In the genomic region with DNA sequence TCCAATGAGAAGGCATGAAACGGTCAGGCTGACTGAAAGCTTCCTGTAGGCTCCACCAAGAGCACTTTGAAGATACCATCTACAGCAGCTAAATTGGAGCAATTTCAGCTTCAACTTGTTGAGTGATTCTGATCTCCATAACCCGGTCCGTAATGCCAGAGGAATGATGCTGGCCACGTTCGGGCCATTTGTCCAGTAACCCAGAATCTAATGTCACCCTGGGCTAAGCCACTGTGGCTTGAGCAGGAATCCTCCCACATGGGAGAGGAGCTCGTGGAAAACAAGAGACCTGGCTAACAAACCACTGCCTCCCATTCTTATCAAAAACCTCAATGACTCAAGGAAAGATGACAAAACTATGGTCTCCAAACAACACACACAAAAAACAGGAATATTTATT, we compare ENCODE assay signal across 26 cellular contexts. TPM values are rescaled to one million over a fixed set of nuclear protein-coding genes. Genes with fewer than 3 reads are reported as not detected.
"Had no signal": no experiment of that assay in that cellular context is flagged by ENCODE, and none has a peak within 500 bp of the region (broad histone marks: within the 10 kb centered on the region; RNA-seq: fewer than 3 reads in every experiment).

No MANE protein-coding gene starts in this region.

- H3K4me1 ChIP-seq: colonic mucosa, esophagus squamous epithelium, gastroesophageal sphincter, heart right ventricle, left lung, lower lobe of right lung had no signal

- H3K27me3 Mint-ChIP-seq: dendritic cell treated with granulocyte-macrophage colony-stimulating factor and Interleukin-4, amounts not matched to agents 40 ng/mL and 50 ng/mL, for 4 days; effector memory CD8-positive, alpha-beta T cell had no signal

- H3K27me3 ChIP-seq: esophagus squamous epithelium, gastroesophageal sphincter, left lung had no signal

- H3K4me1 Mint-ChIP-seq: endodermal cell, mesothelial cell of epicardium had no signal

- H3K27ac Mint-ChIP-seq: dendritic cell treated with granulocyte-macrophage colony-stimulating factor and Interleukin-4, amounts not matched to agents 40 ng/mL and 50 ng/mL, for 4 days; effector memory CD8-positive, alpha-beta T cell; endodermal cell; mesothelial cell of epicardium had no signal

- H3K4me3 Mint-ChIP-seq: dendritic cell treated with granulocyte-macrophage colony-stimulating factor and Interleukin-4, amounts not matched to agents 40 ng/mL and 50 ng/mL, for 4 days; effector memory CD8-positive, alpha-beta T cell; endodermal cell; mesothelial cell of epicardium had no signal

- H3K9me3 ChIP-seq: colonic mucosa, esophagus squamous epithelium, gastroesophageal sphincter, heart right ventricle, left lung, lower lobe of right lung, mucosa of descending colon had no signal

- H3K4me3 ChIP-seq: colonic mucosa, esophagus squamous epithelium, gastroesophageal sphincter, heart right ventricle, left lung, lower lobe of right lung, mucosa of descending colon had no signal

- H3K36me3 ChIP-seq: colonic mucosa, esophagus squamous epithelium, gastroesophageal sphincter, heart right ventricle, left lung, lower lobe of right lung had no signal

- H3K36me3 Mint-ChIP-seq: mesothelial cell of epicardium had no signal

- H3K9me3 Mint-ChIP-seq: dendritic cell treated with granulocyte-macrophage colony-stimulating factor and Interleukin-4, amounts not matched to agents 40 ng/mL and 50 ng/mL, for 4 days; effector memory CD8-positive, alpha-beta T cell; endodermal cell had no signal

- FAIRE-seq: endometrium, frontal cortex, islet of Langerhans had no signal

- H3K27ac ChIP-seq: colonic mucosa, epithelial cell of prostate, esophagus squamous epithelium, gastroesophageal sphincter, heart right ventricle, left lung, lower lobe of right lung had no signal

- DNase-seq: colonic mucosa; cortex of kidney; effector CD8-positive, alpha-beta T cell; effector memory CD8-positive, alpha-beta T cell; endodermal cell; erythroblast; esophagus squamous epithelium; foreskin fibroblast; head of caudate nucleus; heart right ventricle; hippocampal formation; left cardiac atrium; left lung; left ventricle myocardium superior; lower lobe of right lung; mesenchymal stem cell; mucosa of descending colon had no signal

RNA-seq across cellular contexts. Expression of a gene that starts 51.8 kb away (rescaled TPM):
- total RNA-seq: dermis microvascular lymphatic vessel endothelial cell, mesenteric fat pad had no signal
